In genomic region chr17:31552568-31552967, GRCh38 we compare ENCODE assay signal across 22 cellular contexts.
DNase-seq lines count a peak whose midpoint lies in the region; ATAC-seq and TF ChIP-seq lines count a peak whose summit lies in the region.
"Had no signal": no experiment of that assay in that cellular context is flagged by ENCODE, and none has a peak within 500 bp of the region (broad histone marks: within the 10 kb centered on the region; RNA-seq: fewer than 3 reads in every experiment).

No MANE protein-coding gene starts in this region.

- CTCF ChIA-PET in WTC11 (lab: Charles Lee): interaction anchor here (1.0 to 2.0 kb wide), 2 partner anchors 10 to 163 kb away, joined by 3 to 6 read pairs; no protein-coding TSS in a partner anchor

- no peak for ATAC-seq in CD4-positive, CD25-positive, alpha-beta regulatory T cell (ENCODE audit: low read depth in 2 of 2)
- ATAC-seq in WTC11: no peak
- ATAC-seq: A549, GM12878, GM23338, HCT116 had no signal

- TF ChIP-seq CTCF in WTC11 (IDR thresholded peaks at IDR 0.05): no peak
- no peak for TF ChIP-seq CTCF in nephron (IDR thresholded peaks at IDR 0.05; ENCODE audit: unreplicated experiment in 3 of 3)

- no peaks in the 10 kb centered on the region for H3K27me3 ChIP-seq in CD4-positive, CD25-positive, alpha-beta regulatory T cell (ENCODE audit: control insufficient read depth, insufficient read depth, low read length)
- H3K27me3 ChIP-seq: BE2C; BLaER1 treated with 17β-estradiol and CSF1 and Interleukin-3, amounts not matched to agents 10 nM and 100 nM had no signal

- peak overlapping the region in 3 of 4 donors; percentile 21 to 78 (median 48) for H3K4me3 Mint-ChIP-seq in CD4-positive, CD25-positive, alpha-beta regulatory T cell
- H3K4me3 Mint-ChIP-seq in WTC11 (no peak overlapping the region), nephron (peak overlapping the region; percentile 33 to 54 (median 37))
- H3K4me3 Mint-ChIP-seq: GM23338, H9 had no signal

- no peak overlapping the region for H3K27ac Mint-ChIP-seq in CD4-positive, CD25-positive, alpha-beta regulatory T cell
- no peak overlapping the region for H3K27ac Mint-ChIP-seq in WTC11
- H3K27ac Mint-ChIP-seq in nephron: no peak overlapping the region
- H3K27ac Mint-ChIP-seq: GM23338, H9 had no signal

- no peak overlapping the region for H3K4me3 ChIP-seq in CD4-positive, CD25-positive, alpha-beta regulatory T cell (ENCODE audit: low read depth, low read length)
- H3K4me3 ChIP-seq: A549; BLaER1 treated with 17β-estradiol and CSF1 and Interleukin-3, amounts not matched to agents 10 nM and 100 nM; GM12878; GM23338 had no signal

- H3K4me1 Mint-ChIP-seq in CD4-positive, CD25-positive, alpha-beta regulatory T cell: peaks cover 8 to 38% (median 25%) of the 10 kb centered on the region in 4 donors
- H3K4me1 Mint-ChIP-seq in WTC11: peaks cover 7% of the 10 kb centered on the region
- H3K4me1 Mint-ChIP-seq in nephron: no peaks in the 10 kb centered on the region

- no peak for DNase-seq in CD4-positive, CD25-positive, alpha-beta regulatory T cell
- no peak for DNase-seq in WTC11 (ENCODE audit: low spot score)
- no peak for DNase-seq in superior temporal gyrus (ENCODE audit: extremely low spot score)
- DNase-seq in T1000 (lab: John Stamatoyannopoulos, UW): no peak
- DNase-seq in stimulated activated CD4-positive, alpha-beta T cell treated with anti-CD3 and anti-CD28 coated beads, Interleukin-2, amount 100 ng/mL, for 48 hours: no peak
- DNase-seq: 8988T; ACHN; AML-193; BE2C; CD8-positive, alpha-beta memory T cell; DMS 273 treated with DMSO at 0.1 percent for 48 hours; DMS79; EL; GDM1; H9 had no signal

- no peak overlapping the region for H3K27ac ChIP-seq in CD4-positive, CD25-positive, alpha-beta regulatory T cell (ENCODE audit: insufficient read depth, low read length, poor library complexity, severe bottlenecking)
- H3K27ac ChIP-seq: A549; BLaER1 treated with 17β-estradiol and CSF1 and Interleukin-3, amounts not matched to agents 10 nM and 100 nM had no signal

- H3K36me3 ChIP-seq in CD4-positive, CD25-positive, alpha-beta regulatory T cell (ENCODE audit: control insufficient read depth, insufficient read depth, low read length): no peaks in the 10 kb centered on the region
- H3K36me3 ChIP-seq: BE2C; BLaER1 treated with 17β-estradiol and CSF1 and Interleukin-3, amounts not matched to agents 10 nM and 100 nM had no signal

- H3K4me1 ChIP-seq in CD4-positive, CD25-positive, alpha-beta regulatory T cell (ENCODE audit: control insufficient read depth, insufficient read depth, low read length, poor library complexity, severe bottlenecking): peaks cover 14% of the 10 kb centered on the region
- H3K4me1 ChIP-seq: BE2C had no signal

- no peaks in the 10 kb centered on the region for H3K9me3 ChIP-seq in CD4-positive, CD25-positive, alpha-beta regulatory T cell (ENCODE audit: control insufficient read depth in 2 of 2, low read length in 2 of 2)
- H3K9me3 ChIP-seq: A549; BE2C; BLaER1 treated with 17β-estradiol and CSF1 and Interleukin-3, amounts not matched to agents 10 nM and 100 nM had no signal

- no peaks in the 10 kb centered on the region for H3K36me3 Mint-ChIP-seq in CD4-positive, CD25-positive, alpha-beta regulatory T cell
- H3K36me3 Mint-ChIP-seq in WTC11: no peaks in the 10 kb centered on the region
- H3K36me3 Mint-ChIP-seq in nephron (ENCODE audit: low read depth): no peaks in the 10 kb centered on the region
- H3K36me3 Mint-ChIP-seq: CD14-positive monocyte had no signal

- POLR2A ChIA-PET in WTC11 (lab: Charles Lee): no interaction called here

- H3K27me3 Mint-ChIP-seq in CD4-positive, CD25-positive, alpha-beta regulatory T cell: peaks cover 30% of the 10 kb centered on the region
- H3K27me3 Mint-ChIP-seq in WTC11 (ENCODE audit: low read depth): peaks cover 18% of the 10 kb centered on the region
- H3K27me3 Mint-ChIP-seq in nephron (ENCODE audit: low read depth): peaks cover 31% of the 10 kb centered on the region
- H3K27me3 Mint-ChIP-seq: CD8-positive, alpha-beta memory T cell had no signal

- peaks cover 0 to 2% (median 0%) of the 10 kb centered on the region in 7 donors for H3K9me3 Mint-ChIP-seq in CD4-positive, CD25-positive, alpha-beta regulatory T cell
- H3K9me3 Mint-ChIP-seq in WTC11 (no peaks in the 10 kb centered on the region), nephron (no peaks in the 10 kb centered on the region)
- H3K9me3 Mint-ChIP-seq: CD8-positive, alpha-beta memory T cell; GM23338; H9 had no signal

TF ChIP-seq in WTC11, 78 proteins besides CTCF, POLR2A, EP300 and RAD21:
- TF ChIP-seq, protein P1, sequence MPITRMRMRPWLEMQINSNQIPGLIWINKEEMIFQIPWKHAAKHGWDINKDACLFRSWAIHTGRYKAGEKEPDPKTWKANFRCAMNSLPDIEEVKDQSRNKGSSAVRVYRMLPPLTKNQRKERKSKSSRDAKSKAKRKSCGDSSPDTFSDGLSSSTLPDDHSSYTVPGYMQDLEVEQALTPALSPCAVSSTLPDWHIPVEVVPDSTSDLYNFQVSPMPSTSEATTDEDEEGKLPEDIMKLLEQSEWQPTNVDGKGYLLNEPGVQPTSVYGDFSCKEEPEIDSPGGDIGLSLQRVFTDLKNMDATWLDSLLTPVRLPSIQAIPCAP (CRISPR knock-in tag; IDR thresholded peaks at IDR 0.05): no peak
- TF ChIP-seq ZNF263 (CRISPR knock-in tag; IDR thresholded peaks at IDR 0.05; ENCODE audit: low read depth): peak; percentile 53; the same call in 1 of the 2 replicates
